In genomic region chr2:74267068-74267467, GRCh38 we compare ENCODE assay signal across 8 cellular contexts.
DNase-seq lines count a peak whose midpoint lies in the region; ATAC-seq lines count a peak whose summit lies in the region.

No MANE protein-coding gene starts in this region.

- no peak for ATAC-seq in HG03571 (IDR thresholded peaks at IDR 0.05; ENCODE audit: unreplicated experiment)

- peak; percentile 83 for DNase-seq in DMS153 (lab: John Stamatoyannopoulos, UW)
- peak in 39 of 76 experiments; percentile 3 to 65 (median 25) for DNase-seq in HUDEP-2 (lab: John Stamatoyannopoulos, UW; ENCODE audit: unreplicated experiment in 76 of 76)
- peak in 4 of 5 experiments; percentile 12 to 91 (median 35) for DNase-seq in T-helper 2 cell
- peak; percentile 24 for DNase-seq in cerebellum (ENCODE audit: low spot score)
- peak; percentile 9 to 33 for DNase-seq in stimulated activated CD4-positive, alpha-beta T cell treated with anti-CD3 and anti-CD28 coated beads, Interleukin-1b, Interleukin-23, amount 100 ng/mL, for 4 hours (ENCODE audit: low read depth in 2 of 2)
- no peak for DNase-seq in putamen (ENCODE audit: low spot score)
- no peak for DNase-seq in EL

Comparison
In these comparisons a context has a peak if more than half of its experiments do, and no peak if none do; other contexts are left out.
1. DNase-seq: peak in DMS153 (single experiment), HUDEP-2 (39 of 76), T-helper 2 cell (4 of 5), cerebellum (single experiment) and stimulated activated CD4-positive, alpha-beta T cell treated with anti-CD3 and anti-CD28 coated beads, Interleukin-1b, Interleukin-23, amount 100 ng/mL, for 4 hours (2 of 2); none in putamen (single experiment) and EL (single experiment).